12 cellular contexts compared by ENCODE assay signal in the genomic region with DNA sequence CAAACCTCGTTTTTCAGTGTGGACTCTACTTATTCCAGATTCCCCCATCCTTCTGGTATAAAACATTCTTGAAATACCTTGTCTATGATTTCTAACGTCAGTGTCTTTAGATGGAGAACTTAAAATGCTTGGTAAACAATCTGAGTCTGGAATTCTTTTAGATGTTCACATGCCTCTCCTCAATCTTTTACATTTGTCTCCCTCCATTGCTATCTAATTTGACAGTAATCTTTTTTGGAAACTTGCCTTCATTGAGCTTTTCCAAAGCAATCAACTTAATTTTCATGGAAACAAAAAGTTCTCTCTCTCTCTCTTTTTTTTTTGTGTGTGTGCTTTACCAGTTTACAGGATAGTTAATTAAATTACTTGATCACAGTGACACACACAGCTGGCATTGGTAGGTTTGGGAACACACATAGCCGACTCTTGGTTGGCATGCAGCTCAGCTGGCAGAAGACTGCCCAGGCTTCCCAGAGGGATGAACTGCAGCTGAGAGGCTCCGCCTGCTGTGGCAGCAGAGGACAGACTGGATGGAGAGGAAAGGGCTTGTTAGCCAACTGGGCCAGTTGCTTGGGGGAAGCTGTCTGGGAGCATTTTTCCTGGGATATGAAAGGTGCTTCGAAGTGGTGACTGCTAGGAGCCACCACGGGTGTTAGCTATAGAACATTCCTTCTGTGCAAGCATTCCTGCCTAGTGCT.
DNase-seq lines count a peak whose midpoint lies in the region; ATAC-seq and TF ChIP-seq lines count a peak whose summit lies in the region.
"Had no signal": no experiment of that assay in that cellular context is flagged by ENCODE, and none has a peak within 500 bp of the region (broad histone marks: within the 10 kb centered on the region; RNA-seq: fewer than 3 reads in every experiment).

No MANE protein-coding gene starts in this region.

- H3K4me3 ChIP-seq in adipocyte (ENCODE audit: low read length) (no peak overlapping the region), retinal pigment epithelial cell (ENCODE audit: low read length) (no peak overlapping the region)
- H3K4me3 ChIP-seq: K562 had no signal

- peaks cover 19% of the 10 kb centered on the region for H3K4me1 ChIP-seq in adipocyte (ENCODE audit: control insufficient read depth, insufficient read depth, low read length)

- H3K36me3 ChIP-seq in adipocyte (ENCODE audit: control insufficient read depth, insufficient read depth, low read length, severe bottlenecking) = no peaks in the 10 kb centered on the region
- H3K36me3 ChIP-seq: WERI-Rb-1 had no signal

- ATAC-seq in left ventricle myocardium superior (peak; percentile 92), HG02571 (IDR thresholded peaks at IDR 0.05; ENCODE audit: unreplicated experiment) (no peak)
- ATAC-seq: K562 had no signal

- peak; percentile 33 for TF ChIP-seq CTCF in retinal pigment epithelial cell (conservative IDR thresholded peaks at IDR 0.05; ENCODE audit: low read depth, low read length)

- H3K27me3 ChIP-seq in adipocyte (replicated peaks; ENCODE audit: control insufficient read depth, insufficient read depth, low read length) = peaks cover under 1% of the 10 kb centered on the region

- DNase-seq in DMS53 (lab: John Stamatoyannopoulos, UW) (peak; percentile 16), DMS53 treated with DMSO at 0.1 percent for 48 hours (lab: John Stamatoyannopoulos, UW; ENCODE audit: unreplicated experiment) (no peak), adipocyte (ENCODE audit: low read depth) (peak; percentile 46), left ventricle myocardium superior (peak; percentile 68), retinal pigment epithelial cell (ENCODE audit: low read depth) (no peak), DMS114 treated with DMSO at 0.1 percent for 48 hours (lab: John Stamatoyannopoulos, UW; ENCODE audit: unreplicated experiment) (no peak), T-helper 9 cell (no peak)
- DNase-seq: activated gamma-delta T cell, kidney glomerular epithelial cell, WERI-Rb-1 had no signal

- H3K9me3 ChIP-seq in adipocyte (ENCODE audit: control insufficient read depth, low read length) = no peaks in the 10 kb centered on the region

- intact Hi-C loops in left ventricle myocardium superior (cut with micrococcal nuclease) = no loop called here

- H3K9ac ChIP-seq in adipocyte (ENCODE audit: low read length) = no peak overlapping the region

Comparison
In these comparisons a context has a peak if more than half of its experiments do, and no peak if none do; other contexts are left out.
1. DNase-seq: peak in DMS53 (single experiment), adipocyte (single experiment) and left ventricle myocardium superior (single experiment); none in DMS53 treated with DMSO at 0.1 percent for 48 hours (single experiment), retinal pigment epithelial cell (single experiment), DMS114 treated with DMSO at 0.1 percent for 48 hours (single experiment) and T-helper 9 cell (single experiment).